ENCODE assay signal across 2 cellular contexts in the genomic region with DNA sequence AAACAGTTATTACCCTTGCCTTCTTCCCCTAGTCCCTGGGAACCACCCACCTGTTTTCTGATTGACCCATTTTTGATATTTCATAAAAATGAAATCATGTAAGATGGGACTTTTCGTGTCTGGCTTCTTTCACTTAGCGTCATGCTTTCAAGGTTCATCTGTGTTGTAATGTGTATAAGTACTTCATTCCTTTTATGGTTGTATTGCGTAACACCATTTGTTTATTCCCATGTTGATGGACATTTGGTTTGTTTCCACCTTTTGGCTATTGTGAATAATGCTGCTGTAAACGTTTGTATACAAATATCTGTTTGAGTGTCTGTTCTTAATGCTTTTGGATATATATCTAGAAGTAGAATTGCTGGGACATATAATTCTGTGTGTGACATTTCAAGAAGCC.
TF ChIP-seq lines count a peak whose summit lies in the region.

No MANE protein-coding gene starts in this region.

TF ChIP-seq in HCT116, 20 proteins besides CTCF, POLR2A, EP300 and RAD21:
- TF ChIP-seq EZH2phosphoT487 (IDR thresholded peaks at IDR 0.05; ENCODE audit: borderline replicate concordance) (no peak), CEBPB (IDR thresholded peaks at IDR 0.05; ENCODE audit: low read depth) (0 out of 2 replicates have a peak, but pooled peaks have one; percentile 21)

TF ChIP-seq in H1, 55 proteins besides CTCF, POLR2A, EP300 and RAD21:
- TF ChIP-seq KDM4A (IDR thresholded peaks at IDR 0.05; ENCODE audit: low read depth, low read length, severe bottlenecking) (no peak), BCL11A (IDR thresholded peaks at IDR 0.05; ENCODE audit: low read depth in 2 of 2, low read length in 2 of 2) (no peak), SUZ12 (IDR thresholded peaks at IDR 0.05; ENCODE audit: low read length) (no peak), CEBPB (IDR thresholded peaks at IDR 0.05; ENCODE audit: low read depth, low read length) (peak; percentile 88), NANOG (IDR thresholded peaks at IDR 0.05; ENCODE audit: insufficient read depth, low read depth, low read length, poor library complexity, severe bottlenecking) (no peak), SP1 (IDR thresholded peaks at IDR 0.05; ENCODE audit: low read depth, low read length) (no peak), EGR1 (IDR thresholded peaks at IDR 0.05; ENCODE audit: borderline replicate concordance, low read depth, low read length) (no peak)
